14 cellular contexts compared by ENCODE assay signal in the genomic region with DNA sequence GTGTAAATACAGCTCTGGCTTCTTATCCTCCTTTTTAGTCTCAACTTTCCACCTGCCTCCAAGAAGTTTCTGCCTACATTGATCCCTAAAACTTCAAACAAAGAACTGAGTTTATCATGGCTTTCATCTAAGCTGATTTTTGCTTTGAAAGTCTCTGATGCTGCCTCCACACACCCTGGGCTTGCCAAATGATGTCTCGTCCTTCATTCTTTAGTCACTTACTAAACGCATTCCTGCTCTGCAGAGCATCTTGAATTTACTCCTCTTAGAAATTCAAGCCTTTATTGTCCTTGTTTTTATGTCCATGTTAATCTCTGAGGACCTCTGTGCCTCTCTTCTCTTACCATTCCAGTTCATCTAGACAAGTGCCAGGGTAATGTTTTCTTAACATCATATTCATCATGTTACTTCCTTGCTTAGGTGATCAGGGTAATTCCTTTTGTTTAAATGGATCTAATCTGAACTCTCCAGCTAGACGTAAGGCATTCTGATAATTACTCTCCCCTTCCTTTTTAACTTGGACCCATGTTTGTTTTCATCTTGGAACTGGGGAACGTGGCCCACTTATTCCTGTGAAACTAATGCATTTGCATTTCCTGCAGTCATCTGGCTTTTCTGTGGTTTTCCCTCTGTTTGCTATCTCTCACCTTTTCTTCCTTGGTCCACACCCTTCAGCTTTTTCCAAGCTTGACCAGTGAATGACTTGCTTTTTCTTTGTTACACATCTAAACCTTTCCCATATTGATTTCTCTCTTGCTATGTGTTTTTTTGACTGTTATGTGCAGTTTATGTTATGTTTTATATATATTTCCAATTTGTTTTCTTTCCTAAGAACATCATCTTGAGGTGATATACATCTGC. TPM values are rescaled to one million over a fixed set of nuclear protein-coding genes. Genes with fewer than 3 reads are reported as not detected.
A peak's percentile ranks its signal among the peaks of the same experiment; 100 is the strongest.
DNase-seq lines count a peak whose midpoint lies in the region; ATAC-seq, FAIRE-seq and TF ChIP-seq lines count a peak whose summit lies in the region.
"Had no signal": no experiment of that assay in that cellular context is flagged by ENCODE, and none has a peak within 500 bp of the region (broad histone marks: within the 10 kb centered on the region; RNA-seq: fewer than 3 reads in every experiment).

No MANE protein-coding gene starts in this region.

- CTCF ChIA-PET in K562 (lab: Yijun Ruan, JAX; ENCODE audit: low intra/inter-chr PET ratio), result no interaction called here

- H3K4me1 ChIP-seq in K562 (replicated peaks in 1 of 2; ENCODE audit: control insufficient read depth in 2 of 2, insufficient read depth in 2 of 2, low read length in 2 of 2), result peaks cover 0 to 6% of the 10 kb centered on the region in 2 experiments; a peak in 2 of 5 replicates
- peaks cover 6 to 42% (median 13%) of the 10 kb centered on the region in 4 donors for H3K4me1 ChIP-seq in transverse colon

- no peak overlapping the region for H2AFZ ChIP-seq in K562 (ENCODE audit: low read depth, low read length)

- H3K4me3 ChIP-seq in K562 (no peak overlapping the region), transverse colon (no peak overlapping the region)
- H3K4me3 ChIP-seq: cardiac muscle cell had no signal

- no peak for ATAC-seq in K562
- ATAC-seq: stimulated activated naive CD8-positive, alpha-beta T cell treated with anti-CD3 and anti-CD28 coated beads, Interleukin-15, amount 100 ng/mL, for 72 hours had no signal

- TF ChIP-seq EP300 in K562 (IDR thresholded peaks at IDR 0.05; ENCODE audit: low read length), result no peak
- TF ChIP-seq EP300 in transverse colon (IDR thresholded peaks at IDR 0.05; ENCODE audit: low read depth), result no peak

- in situ Hi-C loops in K562 (cut with MboI) (no loop called here), transverse colon (cut with MboI; ENCODE audit: low pct_ligation_motif_present in 1 of 4, low pct_unique_long_range_greater_than_20kb in 1 of 4, low sequenced_read_pairs in 3 of 4) (loop anchor here in 3 of 4 donors (25.0 kb wide), 3 partner anchors 194 to 1069 kb away; a partner anchor contains a TSS)

- BruUV-seq in K562 (replicated peaks; lab: Mats Ljungman, UMichigan), result no TSS peak

- 33% methylated on average over 4 of the region's 4 CpGs for WGBS in K562 (ENCODE audit: insufficient coverage, low coverage, missing lambda C conversion rate)
- 27 to 30% methylated on average over 4 of the region's 4 CpGs for WGBS in transverse colon (ENCODE audit: low coverage in 1 of 2), 2 donors

- TF ChIP-seq RAD21 in K562 (CRISPR knock-in tag; conservative IDR thresholded peaks at IDR 0.05 in 1 of 2, IDR thresholded peaks at IDR 0.05 in 1 of 2), result no peak

- H3K27me3 ChIP-seq in K562 (ENCODE audit: control insufficient read depth in 2 of 2, insufficient read depth in 2 of 2, low read length in 2 of 2) (no peaks in the 10 kb centered on the region), transverse colon (no peaks in the 10 kb centered on the region)
- H3K27me3 ChIP-seq: cardiac muscle cell had no signal

- no peaks in the 10 kb centered on the region for H3K9me1 ChIP-seq in K562 (ENCODE audit: control insufficient read depth, insufficient read depth, low read length)

- FAIRE-seq in K562 (lab: Jason Lieb, UNC), result peak; percentile 56
- FAIRE-seq in GM12891 (lab: Jason Lieb, UNC), result no peak
- FAIRE-seq: D721Med had no signal

- H3K36me3 ChIP-seq in K562 (ENCODE audit: control insufficient read depth, insufficient read depth, low read length), result no peaks in the 10 kb centered on the region
- H3K36me3 ChIP-seq in transverse colon, result no peaks in the 10 kb centered on the region
- H3K36me3 ChIP-seq: cardiac muscle cell had no signal

- DNase-seq in HT1080 (ENCODE audit: low read depth), result peak; percentile 52
- no peak for DNase-seq in K562 (ENCODE audit: extremely low read depth in 1 of 4, low spot score in 3 of 4)
- peak; percentile 37 for DNase-seq in kidney tubule cell (ENCODE audit: low spot score)
- no peak for DNase-seq in transverse colon
- DNase-seq in cortex of kidney (lab: John Stamatoyannopoulos, UW), result no peak
- no peak for DNase-seq in stimulated activated CD4-positive, alpha-beta T cell treated with anti-CD3 and anti-CD28 coated beads, Interleukin-1b, Interleukin-23, amount 100 ng/mL, for 48 hours
- no peak for DNase-seq in GM12891 (ENCODE audit: insufficient read length, low spot score)
- DNase-seq: activated CD4-positive, alpha-beta T cell treated with anti-CD3 and anti-CD28 coated beads, Interleukin-2, amount 50 U/mL, for 48 hours; NCI-H69; stimulated activated naive CD8-positive, alpha-beta T cell treated with anti-CD3 and anti-CD28 coated beads, Interleukin-15, amount 100 ng/mL, for 72 hours; T-helper 9 cell had no signal

- TF ChIP-seq CTCF in K562 (IDR thresholded peaks at IDR 0.05 in 2 of 3, conservative IDR thresholded peaks at IDR 0.05 in 1 of 3; ENCODE audit: insufficient read depth in 2 of 3, low read depth in 1 of 3, low read length in 3 of 3) (no peak), transverse colon (IDR thresholded peaks at IDR 0.05) (no peak)

- H4K20me1 ChIP-seq in K562 (replicated peaks; ENCODE audit: control insufficient read depth, insufficient read depth, low read length), result no peaks in the 10 kb centered on the region

- no peak overlapping the region for H3K9ac ChIP-seq in K562 (ENCODE audit: insufficient read depth in 1 of 2, low read depth in 2 of 2, low read length in 2 of 2)

- peak overlapping the region; percentile 2; the same call in 1 of the 2 replicates for H3K4me2 ChIP-seq in K562 (ENCODE audit: insufficient read depth, low read length)

- H3K27ac ChIP-seq in K562 (ENCODE audit: extremely low read depth, low read depth, low read length), result no peak overlapping the region
- H3K27ac ChIP-seq in transverse colon, result peak overlapping the region; percentile 29 to 52 (median 44)
- H3K27ac ChIP-seq: cardiac muscle cell, RWPE1 had no signal

- intact Hi-C loops in K562 (cut with micrococcal nuclease) (loop anchor here (2.0 to 5.0 kb wide), 3 partner anchors 69 to 851 kb away; no protein-coding TSS in a partner anchor), transverse colon (cut with DNase I; ENCODE audit: low total_unique reads) (loop anchor here (10.0 kb wide), 1 partner anchor 1077 kb away; no protein-coding TSS in a partner anchor)

- no peak for TF ChIP-seq POLR2A in K562 (conservative IDR thresholded peaks at IDR 0.05)
- no peak for TF ChIP-seq POLR2A in transverse colon (IDR thresholded peaks at IDR 0.05)
- no peak for TF ChIP-seq POLR2A in GM12891 (IDR thresholded peaks at IDR 0.05; ENCODE audit: low read depth, low read length)

- H3K79me2 ChIP-seq in K562 (ENCODE audit: control insufficient read depth, insufficient read depth, low read length), result no peaks in the 10 kb centered on the region

- no peaks in the 10 kb centered on the region for H3K9me3 ChIP-seq in K562 (replicated peaks; ENCODE audit: control insufficient read depth, insufficient read depth, low read depth, low read length)
- no peaks in the 10 kb centered on the region for H3K9me3 ChIP-seq in transverse colon

- POLR2A ChIA-PET in K562 (lab: Yijun Ruan, JAX), result no interaction called here

RNA-seq across cellular contexts. Expression of a gene that starts 33.1 kb away (rescaled TPM):
- 3.7 and 3.9 TPM in 2 replicates for total RNA-seq in HT1080 (2014; rRNA removed; shearing (Covaris generic))
- polyA plus RNA-seq in HT1080 (2015; cell fraction: cytosol; rRNA removed), result 1.5 and 2.5 TPM in 2 replicates
- polyA plus RNA-seq in HT1080 (2015; cell fraction: nucleus; rRNA removed), result 4.2 and 5.5 TPM in 2 replicates
- total RNA-seq in K562 (2011; cell fraction: chromatin; rRNA removed; ENCODE audit: low replicate concordance), result 2.6 and 8.5 TPM in 2 replicates
- 2.2 and 2.8 TPM in 2 replicates for total RNA-seq in K562 (2011; cell fraction: nucleolus; rRNA removed)
- 5.3 and 7.3 TPM in 2 replicates for total RNA-seq in K562 (2011; cell fraction: nucleoplasm; rRNA removed)
- total RNA-seq in K562 (2014; rRNA removed) (2.8 and 2.9 TPM in 2 replicates), K562 (2014; rRNA removed; fragmentation: Illumina TruSeq; extraction: Trizol) (5.1 and 5.5 TPM in 2 replicates), K562 (2015; rRNA removed; fragmentation: Illumina TruSeq; extraction: Trizol) (4.4 and 5.4 TPM in 2 replicates), K562 (2021) (4.1 and 4.6 TPM in 2 replicates), transverse colon (1 to 10 TPM; 5.4 to 8.4 (median 7.5) TPM)
- polyA plus RNA-seq in K562 (2011; rRNA removed) (2.5 and 3.2 TPM in 2 replicates), K562 (2014; fragmentation: Illumina TruSeq; extraction: Trizol) (2.2 and 2.9 TPM in 2 replicates), K562 (2014; fragmentation: Nextera tagmentation; extraction: Ambion mirVana) (1 to 10 TPM; 3.5 to 5.9 TPM), K562 (2014; rRNA removed) (1.4 and 1.5 TPM in 2 replicates)
- 1.3 and 2.3 TPM in 2 replicates for polyA plus RNA-seq in K562 (2011; cell fraction: cytosol; rRNA removed)
- polyA plus RNA-seq in K562 (2011; cell fraction: nucleus; rRNA removed), result 2.6 and 4.0 TPM in 2 replicates
- polyA plus RNA-seq in K562 (2012), result 1.8 and 2.1 TPM in 2 replicates
- polyA minus RNA-seq in K562 (2011; rRNA and poly(A)+ RNA removed), result 8.3 and 10.2 TPM in 2 replicates
- polyA minus RNA-seq in K562 (2011; cell fraction: cytosol; rRNA and poly(A)+ RNA removed), result 5.1 and 5.4 TPM in 2 replicates
- polyA minus RNA-seq in K562 (2011; cell fraction: nucleus; rRNA and poly(A)+ RNA removed), result 2.3 and 6.3 TPM in 2 replicates
- 1.8 TPM for polyA plus RNA-seq in GM12891 (2012; ENCODE audit: low read depth, missing spikeins)

RNA-seq across cellular contexts. Expression of a gene that starts 34.2 kb away (rescaled TPM):
- total RNA-seq in HT1080 (2014; rRNA removed; shearing (Covaris generic)), result 8.6 and 14.8 TPM in 2 replicates
- 15.0 and 16.8 TPM in 2 replicates for polyA plus RNA-seq in HT1080 (2015; cell fraction: cytosol; rRNA removed)
- polyA plus RNA-seq in HT1080 (2015; cell fraction: nucleus; rRNA removed), result 10.8 and 13.5 TPM in 2 replicates
- 5.3 and 12.6 TPM in 2 replicates for total RNA-seq in K562 (2011; cell fraction: chromatin; rRNA removed; ENCODE audit: low replicate concordance)
- total RNA-seq in K562 (2011; cell fraction: nucleolus; rRNA removed), result 2.5 and 3.2 TPM in 2 replicates
- total RNA-seq in K562 (2011; cell fraction: nucleoplasm; rRNA removed), result 9.2 and 16.5 TPM in 2 replicates
- total RNA-seq in K562 (2014; rRNA removed) (6.4 and 6.8 TPM in 2 replicates), K562 (2014; rRNA removed; fragmentation: Illumina TruSeq; extraction: Trizol) (14.6 and 16.0 TPM in 2 replicates), K562 (2015; rRNA removed; fragmentation: Illumina TruSeq; extraction: Trizol) (10.9 and 11.3 TPM in 2 replicates), K562 (2021) (11.2 and 13.2 TPM in 2 replicates), transverse colon (10 to 100 TPM in 3 of 4 donors, under 1 TPM in 1; 0.80 to 22.5 (median 17.6) TPM)
- polyA plus RNA-seq in K562 (2011; rRNA removed) (26.8 and 36.6 TPM in 2 replicates), K562 (2014; fragmentation: Illumina TruSeq; extraction: Trizol) (13.2 and 17.7 TPM in 2 replicates), K562 (2014; fragmentation: Nextera tagmentation; extraction: Ambion mirVana) (10 to 100 TPM in 1 of 2 experiments, 1 to 10 TPM in 1; 7.7 to 12.0 TPM), K562 (2014; rRNA removed) (13.5 and 14.8 TPM in 2 replicates)
- polyA plus RNA-seq in K562 (2011; cell fraction: cytosol; rRNA removed), result 5.7 and 15.9 TPM in 2 replicates
- 8.2 and 16.8 TPM in 2 replicates for polyA plus RNA-seq in K562 (2011; cell fraction: nucleus; rRNA removed)
- 10.7 and 16.5 TPM in 2 replicates for polyA plus RNA-seq in K562 (2012)
- 16.3 and 26.2 TPM in 2 replicates for polyA minus RNA-seq in K562 (2011; rRNA and poly(A)+ RNA removed)
- polyA minus RNA-seq in K562 (2011; cell fraction: cytosol; rRNA and poly(A)+ RNA removed), result 5.6 and 5.9 TPM in 2 replicates
- polyA minus RNA-seq in K562 (2011; cell fraction: nucleus; rRNA and poly(A)+ RNA removed), result 2.8 and 10.9 TPM in 2 replicates
- 3.1 TPM for polyA plus RNA-seq in GM12891 (2012; ENCODE audit: low read depth, missing spikeins)

Comparison
In these comparisons a context has a peak if more than half of its experiments do, and no peak if none do; other contexts are left out.
1. DNase-seq: peak in HT1080 (single experiment) and kidney tubule cell (single experiment); none in K562 (0 of 4), transverse colon (single experiment), cortex of kidney (single experiment), stimulated activated CD4-positive, alpha-beta T cell treated with anti-CD3 and anti-CD28 coated beads, Interleukin-1b, Interleukin-23, amount 100 ng/mL, for 48 hours (single experiment) and GM12891 (single experiment).